Comparison of ENCODE assay signal across 8 cellular contexts in genomic region chr20:13546497-13547131, GRCh38.
DNase-seq lines count a peak whose midpoint lies in the region; ATAC-seq, FAIRE-seq and TF ChIP-seq lines count a peak whose summit lies in the region.

No MANE protein-coding gene starts in this region.

- in situ Hi-C loops in brain microvascular endothelial cell (cut with HindIII; ENCODE audit: low pct_ligation_motif_present, low sequenced_read_pairs), result no loop called here

- FAIRE-seq in TTC549 (lab: Jason Lieb, UNC) (peak; percentile 36), islet of Langerhans (lab: Jason Lieb, UNC) (peak; percentile 84)

- no peak overlapping the region for H3K4me3 ChIP-seq in HEK293 (ENCODE audit: low read depth, low read length)
- H3K4me3 ChIP-seq in brain microvascular endothelial cell (ENCODE audit: low read depth, low read length), result no peak overlapping the region

- H3K36me3 ChIP-seq in HEK293 (ENCODE audit: control insufficient read depth in 2 of 2, insufficient read depth in 1 of 2, low read length in 2 of 2), result no peaks in the 10 kb centered on the region
- H3K36me3 ChIP-seq in brain microvascular endothelial cell (replicated peaks), result no peaks in the 10 kb centered on the region

- no peaks in the 10 kb centered on the region for H3K27me3 ChIP-seq in brain microvascular endothelial cell (replicated peaks)

- peak; percentile 28 for DNase-seq in GM10266 (ENCODE audit: extremely low spot score)
- DNase-seq in NCI-H146 treated with DMSO at 0.1 percent for 48 hours (lab: John Stamatoyannopoulos, UW; ENCODE audit: unreplicated experiment), result peak; percentile 34
- peak; percentile 76 for DNase-seq in brain microvascular endothelial cell
- DNase-seq in stimulated activated CD4-positive, alpha-beta T cell treated with anti-CD3 and anti-CD28 coated beads, Interleukin-1b, Interleukin-23, amount 100 ng/mL, for 4 hours (ENCODE audit: low read depth in 2 of 2), result peak; percentile 45 to 58

- POLR2A ChIA-PET in HEK293 (lab: Yijun Ruan, JAX), result interaction anchor here (1.1 kb wide), 1 partner anchor 88 kb away, joined by 5 read pairs; no protein-coding TSS in a partner anchor

- TF ChIP-seq CTCF in GM10266 (IDR thresholded peaks at IDR 0.05; ENCODE audit: control insufficient read depth, insufficient read depth, low read depth, missing control alignments) (peak; percentile 80), HEK293 (tag by site-specific recombination; IDR thresholded peaks at IDR 0.05) (0 out of 2 replicates have a peak, but pooled peaks have one; percentile 31), brain microvascular endothelial cell (IDR thresholded peaks at IDR 0.05; ENCODE audit: low read depth, low read length, missing control alignments) (peak; percentile 88)

- no peaks in the 10 kb centered on the region for H3K9me3 ChIP-seq in HEK293 (ENCODE audit: control insufficient read depth, insufficient read depth, low read depth, low read length)

- H3K27ac ChIP-seq in HEK293 (ENCODE audit: extremely low read depth, low read depth, low read length) (no peak overlapping the region), brain microvascular endothelial cell (no peak overlapping the region)

- H3K4me1 ChIP-seq in HEK293 (ENCODE audit: control insufficient read depth, insufficient read depth, low read length), result no peaks in the 10 kb centered on the region

- CTCF ChIA-PET in HEK293 (lab: Yijun Ruan, JAX), result interaction anchor here (0.6 to 4.6 kb wide), 69 partner anchors 8 to 1992 kb away, joined by 3 to 69 read pairs (median 4); no protein-coding TSS in a partner anchor

- ATAC-seq in HG02840 (IDR thresholded peaks at IDR 0.05; ENCODE audit: low FRiP score, unreplicated experiment), result no peak

TF ChIP-seq in HEK293, 187 proteins besides CTCF, POLR2A, EP300 and RAD21:
- TF ChIP-seq ZNF654 (tag by site-specific recombination; IDR thresholded peaks at IDR 0.05; ENCODE audit: low read depth) (peak; percentile 68), ZNF16 (tag by site-specific recombination; IDR thresholded peaks at IDR 0.05; ENCODE audit: low read depth) (no peak)
TF ChIP-seq in HEK293: peak in this region for 1.

Comparison
In these comparisons a context has a peak if more than half of its experiments do, and no peak if none do; other contexts are left out.
1. CTCF ChIP-seq: peak in every context shown above with its lines; median percentile 88 in brain microvascular endothelial cell; 80 in GM10266; 31 in HEK293.